32 cellular contexts compared by ENCODE assay signal in the genomic region with DNA sequence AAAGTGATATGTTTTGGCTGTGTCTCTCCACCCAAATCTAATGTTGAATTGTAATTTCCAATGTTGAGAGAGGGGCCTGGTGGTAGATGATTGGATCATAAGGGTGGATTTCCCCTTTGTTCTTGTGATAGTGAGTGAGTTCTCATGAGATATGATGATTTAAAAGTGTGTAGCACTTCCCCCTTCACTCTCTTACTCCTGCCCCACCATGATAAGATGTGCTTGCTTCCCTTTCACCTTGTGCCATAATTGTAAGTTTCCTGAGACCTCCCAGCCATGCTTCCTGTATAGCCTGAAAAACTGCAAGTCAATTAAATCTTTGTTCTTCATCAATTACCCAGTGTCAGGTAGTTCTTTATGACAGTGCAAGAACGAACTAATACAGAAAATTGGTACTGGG.
"Had no signal": no experiment of that assay in that cellular context is flagged by ENCODE, and none has a peak within 500 bp of the region (broad histone marks: within the 10 kb centered on the region; RNA-seq: fewer than 3 reads in every experiment).

No MANE protein-coding gene starts in this region.

- H3K4me3 Mint-ChIP-seq: activated CD4-positive, alpha-beta T cell treated with anti-CD3 and anti-CD28 coated beads, Interleukin-2, amount 10 ng/mL, durations not matched to agents 7 days and 5 days; activated CD8-positive, alpha-beta T cell treated with anti-CD3 and anti-CD28 coated beads for 36 hours; activated naive CD4-positive, alpha-beta T cell treated with anti-CD3 and anti-CD28 coated beads, Interleukin-2, amount 50 U/mL, for 24 hours; activated T-cell treated with anti-CD3 and anti-CD28 coated beads, Interleukin-2, amount 50 U/mL, for 4 hours; activated T-helper 17 cell treated with anti-CD3 and anti-CD28 coated beads, Interleukin-2, amount 50 U/mL, for 72 hours; central memory CD8-positive, alpha-beta T cell; dendritic cell treated with granulocyte-macrophage colony-stimulating factor and Interleukin-4, amounts not matched to agents 40 ng/mL and 50 ng/mL, for 4 days; endodermal cell; WTC11 had no signal

- H3K36me3 ChIP-seq: brain microvascular endothelial cell had no signal

- ATAC-seq: activated CD8-positive, alpha-beta T cell treated with anti-CD3 and anti-CD28 coated beads for 36 hours; activated T-cell treated with anti-CD3 and anti-CD28 coated beads, Interleukin-2, amount 50 U/mL, for 4 hours; activated T-helper 17 cell treated with anti-CD3 and anti-CD28 coated beads, Interleukin-2, amount 50 U/mL, for 72 hours; esophagus mucosa had no signal

- H3K27me3 ChIP-seq: brain microvascular endothelial cell, dorsolateral prefrontal cortex had no signal

- H3K27me3 Mint-ChIP-seq: activated CD4-positive, alpha-beta T cell treated with anti-CD3 and anti-CD28 coated beads, Interleukin-2, amount 10 ng/mL, durations not matched to agents 7 days and 5 days; activated CD8-positive, alpha-beta T cell treated with anti-CD3 and anti-CD28 coated beads for 36 hours; activated naive CD4-positive, alpha-beta T cell treated with anti-CD3 and anti-CD28 coated beads, Interleukin-2, amount 50 U/mL, for 24 hours; activated T-helper 17 cell treated with anti-CD3 and anti-CD28 coated beads, Interleukin-2, amount 50 U/mL, for 72 hours; central memory CD8-positive, alpha-beta T cell; dendritic cell treated with granulocyte-macrophage colony-stimulating factor and Interleukin-4, amounts not matched to agents 40 ng/mL and 50 ng/mL, for 4 days had no signal

- DNase-seq: activated CD4-positive, alpha-beta T cell treated with anti-CD3 and anti-CD28 coated beads for 1 hour; activated CD4-positive, alpha-beta T cell treated with anti-CD3 and anti-CD28 coated beads for 4 hours; activated CD4-positive, alpha-beta T cell treated with anti-CD3 and anti-CD28 coated beads, Interleukin-2, amount 10 ng/mL, durations not matched to agents 7 days and 5 days; activated CD4-positive, alpha-beta T cell treated with anti-CD3 and anti-CD28 coated beads, Interleukin-2, amount 50 U/mL, for 4 hours; activated CD8-positive, alpha-beta memory T cell treated with anti-CD3 and anti-CD28 coated beads for 24 hours; activated CD8-positive, alpha-beta T cell treated with anti-CD3 and anti-CD28 coated beads for 36 hours; activated effector memory CD4-positive, alpha-beta T cell treated with Interleukin-2 at 50 U/mL for 16 hours; activated gamma-delta T cell treated with Interleukin-2 at 50 U/mL for 16 hours; activated naive CD4-positive, alpha-beta T cell treated with Interleukin-2 at 50 U/mL for 16 hours; activated T-cell treated with anti-CD3 and anti-CD28 coated beads, Interleukin-2, amount 50 U/mL, for 4 hours; amniotic stem cell; anterior cingulate cortex; brain microvascular endothelial cell; dorsolateral prefrontal cortex; effector memory CD4-positive, alpha-beta T cell; endodermal cell; foreskin fibroblast; head of caudate nucleus; hippocampal formation; T-helper 2 cell had no signal

- H3K4me3 ChIP-seq: coronary artery, dorsolateral prefrontal cortex had no signal

- H3K27ac ChIP-seq: brain microvascular endothelial cell, coronary artery, dorsolateral prefrontal cortex, VCaP had no signal

- H3K27ac Mint-ChIP-seq: activated CD4-positive, alpha-beta T cell treated with anti-CD3 and anti-CD28 coated beads, Interleukin-2, amount 10 ng/mL, durations not matched to agents 7 days and 5 days; activated CD8-positive, alpha-beta T cell treated with anti-CD3 and anti-CD28 coated beads for 36 hours; activated naive CD4-positive, alpha-beta T cell treated with anti-CD3 and anti-CD28 coated beads, Interleukin-2, amount 50 U/mL, for 24 hours; activated T-helper 17 cell treated with anti-CD3 and anti-CD28 coated beads, Interleukin-2, amount 50 U/mL, for 72 hours; dendritic cell treated with granulocyte-macrophage colony-stimulating factor and Interleukin-4, amounts not matched to agents 40 ng/mL and 50 ng/mL, for 4 days; endodermal cell; WTC11 had no signal

- FAIRE-seq: astrocyte, bronchial epithelial cell, frontal cortex, TTC549 had no signal

- H3K9me3 Mint-ChIP-seq: activated naive CD4-positive, alpha-beta T cell treated with anti-CD3 and anti-CD28 coated beads, Interleukin-2, amount 50 U/mL, for 24 hours; central memory CD8-positive, alpha-beta T cell had no signal
